ENCODE assay signal across 8 cellular contexts in the genomic region with DNA sequence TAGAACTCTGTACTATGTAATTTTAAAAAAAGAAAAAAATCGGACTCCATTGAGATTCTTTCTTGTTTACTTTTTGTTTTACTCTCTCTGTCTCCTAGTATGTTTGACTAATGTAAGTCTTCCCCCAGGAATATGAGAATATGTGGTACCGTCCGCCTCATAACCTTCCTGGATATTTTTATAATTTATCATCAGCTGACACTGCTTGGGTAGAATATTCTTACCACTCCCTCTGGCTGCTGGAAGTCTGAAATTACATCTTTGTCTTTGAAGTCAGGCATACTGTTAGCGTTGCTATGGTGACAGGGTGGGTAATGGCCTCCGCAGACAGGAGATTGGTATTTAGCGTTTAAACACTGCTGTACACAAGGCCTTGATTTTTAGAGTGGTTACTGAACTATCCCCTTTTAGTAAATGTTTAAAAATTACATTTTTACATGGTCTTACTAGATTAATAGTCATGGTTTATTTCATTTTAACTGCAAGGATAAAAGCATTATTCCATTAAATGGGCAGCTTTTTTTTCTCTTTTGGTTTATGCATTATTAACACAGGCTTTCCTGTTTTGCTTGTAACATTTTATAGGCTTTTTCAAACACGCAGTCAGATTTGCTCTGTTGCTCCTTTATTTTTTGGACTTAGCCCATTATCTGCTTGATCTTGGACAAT.
DNase-seq lines count a peak whose midpoint lies in the region; ATAC-seq and TF ChIP-seq lines count a peak whose summit lies in the region.

No MANE protein-coding gene starts in this region.

- no peaks in the 10 kb centered on the region for H3K9me3 ChIP-seq in ascending aorta

- peak overlapping the region; percentile 57 for H2AFZ ChIP-seq in ACC112 (ENCODE audit: low read length, unreplicated experiment)

- no peak for ATAC-seq in GM18861 (IDR thresholded peaks at IDR 0.05; ENCODE audit: unreplicated experiment)
- no peak for ATAC-seq in HG02981 (IDR thresholded peaks at IDR 0.05; ENCODE audit: unreplicated experiment)

- H3K4me1 ChIP-seq in ACC112 (ENCODE audit: control insufficient read depth, insufficient read depth, low read length, unreplicated experiment) (peaks cover 46% of the 10 kb centered on the region), ascending aorta (peaks cover 5 to 32% of the 10 kb centered on the region in 2 donors)

- peak overlapping the region; percentile 56 for H3K4me3 ChIP-seq in ACC112 (ENCODE audit: low read depth, low read length)
- no peak overlapping the region for H3K4me3 ChIP-seq in ascending aorta
- no peak overlapping the region for H3K4me3 ChIP-seq in skin epidermis

- peak in 2 of 3 experiments; percentile 17 to 37 for TF ChIP-seq CTCF in ascending aorta (IDR thresholded peaks at IDR 0.05)

- intact Hi-C loops in ascending aorta (cut with DNase I): loop anchor here (10.0 kb wide), 1 partner anchor 231 kb away; no protein-coding TSS in a partner anchor

- DNase-seq in GM04503 (ENCODE audit: low read depth) (peak; percentile 93), NCI-H2029 treated with DMSO at 0.1 percent for 48 hours (lab: John Stamatoyannopoulos, UW) (peak; percentile 60), ascending aorta (ENCODE audit: low spot score in 2 of 2) (no peak), hepatic stellate cell (ENCODE audit: low spot score) (peak; percentile 95)

- H3K27me3 ChIP-seq in ACC112 (ENCODE audit: insufficient read depth, low read length) (no peaks in the 10 kb centered on the region), ascending aorta (no peaks in the 10 kb centered on the region)

- H3K27ac ChIP-seq in ACC112 (ENCODE audit: low read depth, low read length): peak overlapping the region; percentile 80
- no peak overlapping the region for H3K27ac ChIP-seq in ascending aorta
- H3K27ac ChIP-seq in skin epidermis: peak overlapping the region in 11 of 21 experiments; percentile 22 to 71 (median 40)

- no peaks in the 10 kb centered on the region for H3K36me3 ChIP-seq in ACC112 (ENCODE audit: insufficient read depth, low read length)
- H3K36me3 ChIP-seq in ascending aorta: no peaks in the 10 kb centered on the region

- H3K79me2 ChIP-seq in ACC112 (ENCODE audit: control insufficient read depth, insufficient read depth, low read length, unreplicated experiment): peaks cover 62% of the 10 kb centered on the region

Comparison
In these comparisons a context has a peak if more than half of its experiments do, and no peak if none do; other contexts are left out.
1. H3K27ac ChIP-seq: peak in ACC112 (single experiment) and skin epidermis (11 of 21); none in ascending aorta (0 of 2).
2. DNase-seq: peak in GM04503 (single experiment), NCI-H2029 treated with DMSO at 0.1 percent for 48 hours (single experiment) and hepatic stellate cell (single experiment); none in ascending aorta (0 of 2).